In the genomic region with DNA sequence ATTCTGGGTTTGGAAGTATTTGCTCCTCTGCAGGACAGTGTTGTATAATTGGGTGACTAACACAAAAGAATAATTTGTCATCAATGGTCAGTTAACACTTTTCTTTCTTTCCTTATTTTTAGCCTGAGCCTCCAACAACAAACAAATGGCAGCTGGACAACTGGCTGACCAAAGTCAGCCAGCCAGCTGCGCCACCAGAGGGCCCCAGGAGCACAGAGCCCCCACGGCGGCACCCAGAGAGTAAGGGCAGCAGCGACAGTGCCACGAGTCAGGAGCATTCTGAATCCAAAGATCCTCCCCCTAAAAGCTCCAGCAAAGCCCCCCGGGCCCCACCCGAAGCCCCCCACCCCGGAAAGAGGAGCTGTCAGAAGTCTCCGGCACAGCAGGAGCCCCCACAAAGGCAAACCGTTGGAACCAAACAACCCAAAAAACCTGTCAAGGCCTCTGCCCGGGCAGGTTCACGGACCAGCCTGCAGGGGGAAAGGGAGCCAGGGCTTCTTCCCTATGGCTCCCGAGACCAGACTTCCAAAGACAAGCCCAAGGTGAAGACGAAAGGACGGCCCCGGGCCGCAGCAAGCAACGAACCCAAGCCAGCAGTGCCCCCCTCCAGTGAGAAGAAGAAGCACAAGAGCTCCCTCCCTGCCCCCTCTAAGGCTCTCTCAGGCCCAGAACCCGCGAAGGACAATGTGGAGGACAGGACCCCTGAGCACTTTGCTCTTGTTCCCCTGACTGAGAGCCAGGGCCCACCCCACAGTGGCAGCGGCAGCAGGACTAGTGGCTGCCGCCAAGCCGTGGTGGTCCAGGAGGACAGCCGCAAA, we compare ENCODE assay signal across 17 cellular contexts.
DNase-seq lines count a peak whose midpoint lies in the region; ATAC-seq and TF ChIP-seq lines count a peak whose summit lies in the region.
"Had no signal": no experiment of that assay in that cellular context is flagged by ENCODE, and none has a peak within 500 bp of the region (broad histone marks: within the 10 kb centered on the region; RNA-seq: fewer than 3 reads in every experiment).

No MANE protein-coding gene starts in this region.

- H3K27me3 Mint-ChIP-seq in osteocyte (ENCODE audit: unreplicated experiment), result no peaks in the 10 kb centered on the region
- H3K27me3 Mint-ChIP-seq: activated naive CD4-positive, alpha-beta T cell treated with anti-CD3 and anti-CD28 coated beads, Interleukin-2, amount 10 ng/mL, durations not matched to agents 7 days and 5 days; naive thymus-derived CD8-positive, alpha-beta T cell had no signal

- peaks cover 19% of the 10 kb centered on the region for H3K36me3 Mint-ChIP-seq in osteocyte (ENCODE audit: unreplicated experiment)

- no peak overlapping the region for H3K4me3 ChIP-seq in GM23248
- no peak overlapping the region for H3K4me3 ChIP-seq in Panc1 (ENCODE audit: low read depth in 2 of 2, low read length in 2 of 2)
- no peak overlapping the region for H3K4me3 ChIP-seq in heart right ventricle
- H3K4me3 ChIP-seq: PC-9, transverse colon had no signal

- TF ChIP-seq CTCF in Panc1 (IDR thresholded peaks at IDR 0.05) (peak; percentile 37), heart right ventricle (IDR thresholded peaks at IDR 0.05) (peak in 8 of 9 donors; percentile 13 to 51 (median 38)), osteocyte (IDR thresholded peaks at IDR 0.05) (no peak)

- no peaks in the 10 kb centered on the region; the same call in 1 of the 2 replicates for H3K79me2 ChIP-seq in GM23248 (ENCODE audit: insufficient read depth)

- in situ Hi-C loops in GM23248 (cut with MboI) (no loop called here), Panc1 (cut with HindIII; ENCODE audit: low pct_unique_long_range_greater_than_20kb, low sequenced_read_pairs) (no loop called here), KBM-7 (cut with MboI; ENCODE audit: low pct_unique_long_range_greater_than_20kb, low sequenced_read_pairs) (no loop called here)

- H3K4me1 ChIP-seq in GM23248 (ENCODE audit: insufficient read depth) (no peaks in the 10 kb centered on the region), Panc1 (ENCODE audit: control insufficient read depth, insufficient read depth, low read length) (no peaks in the 10 kb centered on the region), heart right ventricle (peaks cover 0 to 38% (median 23%) of the 10 kb centered on the region in 9 donors)

- BruUV-seq in Panc1 (replicated peaks; lab: Mats Ljungman, UMichigan), result no TSS peak

- POLR2A ChIA-PET in Panc1 (lab: Charles Lee), result no interaction called here

- H2AFZ ChIP-seq in GM23248, result no peak overlapping the region
- H2AFZ ChIP-seq: PC-9 had no signal

- H3K27ac ChIP-seq in GM23248, result no peak overlapping the region
- no peak overlapping the region for H3K27ac ChIP-seq in Panc1 (ENCODE audit: low read length)
- peak overlapping the region in 2 of 10 donors; percentile 18 to 37 for H3K27ac ChIP-seq in heart right ventricle
- H3K27ac ChIP-seq: PC-9, transverse colon had no signal

- ATAC-seq in Panc1, result no peak
- peak in 7 of 8 donors; percentile 28 to 57 (median 48) for ATAC-seq in heart right ventricle
- ATAC-seq: naive thymus-derived CD8-positive, alpha-beta T cell had no signal

- CTCF ChIA-PET in Panc1 (lab: Charles Lee), result no interaction called here

- intact Hi-C loops in Panc1 (cut with micrococcal nuclease; ENCODE audit: unreplicated experiment) (no loop called here), heart right ventricle (cut with DNase I) (no loop called here)

- H3K9ac ChIP-seq in GM23248, result no peak overlapping the region

- H3K9me3 Mint-ChIP-seq in osteocyte (ENCODE audit: unreplicated experiment), result no peaks in the 10 kb centered on the region
- H3K9me3 Mint-ChIP-seq: activated naive CD4-positive, alpha-beta T cell treated with anti-CD3 and anti-CD28 coated beads, Interleukin-2, amount 10 ng/mL, durations not matched to agents 7 days and 5 days; CD14-positive monocyte; naive thymus-derived CD8-positive, alpha-beta T cell had no signal

- no peaks in the 10 kb centered on the region for H4K20me1 ChIP-seq in GM23248 (ENCODE audit: insufficient read depth)

- peaks cover 7% of the 10 kb centered on the region; the same call in 1 of the 2 replicates for H3F3A ChIP-seq in GM23248 (ENCODE audit: insufficient read depth)

- H3K27ac Mint-ChIP-seq in osteocyte (ENCODE audit: unreplicated experiment), result peak overlapping the region; percentile 47
- H3K27ac Mint-ChIP-seq: activated naive CD4-positive, alpha-beta T cell treated with anti-CD3 and anti-CD28 coated beads, Interleukin-2, amount 10 ng/mL, durations not matched to agents 7 days and 5 days had no signal

- H3K9me3 ChIP-seq in GM23248 (ENCODE audit: low read depth) (no peaks in the 10 kb centered on the region), Panc1 (ENCODE audit: control insufficient read depth, insufficient read depth, low read depth, low read length) (no peaks in the 10 kb centered on the region), heart right ventricle (no peaks in the 10 kb centered on the region)
- H3K9me3 ChIP-seq: transverse colon had no signal

- no peaks in the 10 kb centered on the region for H3K9me2 ChIP-seq in GM23248 (ENCODE audit: insufficient read depth)

- peak; percentile 16 for DNase-seq in GM23248
- no peak for DNase-seq in Panc1 (ENCODE audit: low read depth, low spot score)
- peak in 1 of 2 donors; percentile 39 for DNase-seq in heart right ventricle
- DNase-seq in osteocyte (ENCODE audit: extremely low spot score, unreplicated experiment), result no peak
- DNase-seq in T-helper 1 cell, result no peak
- DNase-seq in DMS114 treated with DMSO at 0.1 percent for 48 hours (lab: John Stamatoyannopoulos, UW; ENCODE audit: unreplicated experiment), result no peak
- DNase-seq in KBM-7, result no peak
- DNase-seq: activated CD4-positive, CD25-positive, alpha-beta regulatory T cell; activated naive CD4-positive, alpha-beta T cell treated with anti-CD3 and anti-CD28 coated beads, Interleukin-2, amount 10 ng/mL, durations not matched to agents 7 days and 5 days; naive thymus-derived CD8-positive, alpha-beta T cell; NCI-H1417; NCI-H446 treated with DMSO at 0.1 percent for 48 hours; PC-9; stimulated activated CD4-positive, alpha-beta T cell treated with anti-CD3 and anti-CD28 coated beads, Interleukin-2, amount 100 ng/mL, for 48 hours; SW 1271; transverse colon had no signal

- peaks cover 13% of the 10 kb centered on the region for H3K36me3 ChIP-seq in GM23248 (ENCODE audit: low read depth)
- peaks cover 2% of the 10 kb centered on the region; the same call in 1 of the 2 replicates for H3K36me3 ChIP-seq in Panc1 (ENCODE audit: control insufficient read depth, insufficient read depth, low read length)
- peaks cover 0 to 90% (median 24%) of the 10 kb centered on the region in 9 donors for H3K36me3 ChIP-seq in heart right ventricle

- no peak overlapping the region for H3K4me2 ChIP-seq in GM23248 (ENCODE audit: unreplicated experiment)
- H3K4me2 ChIP-seq: PC-9 had no signal

- WGBS in GM23248 (ENCODE audit: low coverage in 1 of 2, low lambda C conversion rate in 2 of 2, missing lambda C conversion rate in 2 of 2), 2 experiments, result 86 to 90% methylated on average over 21 to 24 of the region's 24 CpGs
- 83 to 87% methylated on average over 24 of the region's 24 CpGs for whole genome bisulfite sequencing in heart right ventricle, 2 donors

- H3K27me3 ChIP-seq in GM23248 (replicated peaks; ENCODE audit: insufficient read depth), result no peaks in the 10 kb centered on the region
- no peaks in the 10 kb centered on the region for H3K27me3 ChIP-seq in Panc1 (ENCODE audit: control insufficient read depth, insufficient read depth, low read length)
- H3K27me3 ChIP-seq in heart right ventricle, result no peaks in the 10 kb centered on the region
- H3K27me3 ChIP-seq: transverse colon had no signal

- peaks cover 57% of the 10 kb centered on the region for H3K4me1 Mint-ChIP-seq in osteocyte (ENCODE audit: unreplicated experiment)
- H3K4me1 Mint-ChIP-seq: CD14-positive monocyte had no signal

- no peak overlapping the region for H3K4me3 Mint-ChIP-seq in osteocyte (ENCODE audit: unreplicated experiment)
- H3K4me3 Mint-ChIP-seq: activated naive CD4-positive, alpha-beta T cell treated with anti-CD3 and anti-CD28 coated beads, Interleukin-2, amount 10 ng/mL, durations not matched to agents 7 days and 5 days; CD14-positive monocyte; naive thymus-derived CD8-positive, alpha-beta T cell had no signal
